8 cellular contexts compared by ENCODE assay signal in genomic region chr20:38875170-38875993, GRCh38. TPM values are rescaled to one million over a fixed set of nuclear protein-coding genes. Genes with fewer than 3 reads are reported as not detected.
DNase-seq lines count a peak whose midpoint lies in the region; ATAC-seq, FAIRE-seq and TF ChIP-seq lines count a peak whose summit lies in the region.

No MANE protein-coding gene starts in this region.

- H3K27ac ChIP-seq in BLaER1 treated with 17β-estradiol and CSF1 and Interleukin-3, amounts not matched to agents 10 nM and 100 nM: peak overlapping the region in 10 of 11 experiments; percentile 5 to 88 (median 78); a peak in 20 of 22 replicates
- peak overlapping the region in 2 of 4 donors; percentile 19 to 46 for H3K27ac ChIP-seq in gastroesophageal sphincter

- H3K9me3 ChIP-seq in BLaER1 treated with 17β-estradiol and CSF1 and Interleukin-3, amounts not matched to agents 10 nM and 100 nM (replicated peaks in 1 of 11): no peaks in the 10 kb centered on the region
- no peaks in the 10 kb centered on the region for H3K9me3 ChIP-seq in gastroesophageal sphincter

- H3K9me3 Mint-ChIP-seq in chondrocyte (ENCODE audit: low read depth): peaks cover 3% of the 10 kb centered on the region

- H4K20me1 ChIP-seq in BLaER1 treated with 17β-estradiol and CSF1 and Interleukin-3, amounts not matched to agents 10 nM and 100 nM: peaks cover 0 to 10% (median 6%) of the 10 kb centered on the region in 11 experiments; a peak in 7 of 22 replicates

- peak; percentile 60 for DNase-seq in activated CD4-positive, CD25-positive, alpha-beta regulatory T cell treated with anti-CD3 and anti-CD28 coated beads, Interleukin-2, amount 50 U/mL, for 72 hours
- peak in 5 of 6 experiments; percentile 16 to 50 (median 23) for DNase-seq in stimulated activated naive CD4-positive, alpha-beta T cell (lab: John Stamatoyannopoulos, UW)
- DNase-seq in chondrocyte (ENCODE audit: low spot score): no peak
- no peak for DNase-seq in urothelium cell line (ENCODE audit: low spot score)

- H3K4me1 ChIP-seq in BLaER1 treated with 17β-estradiol and CSF1 and Interleukin-3, amounts not matched to agents 10 nM and 100 nM: peaks cover 53 to 96% (median 87%) of the 10 kb centered on the region in 10 experiments
- H3K4me1 ChIP-seq in gastroesophageal sphincter: no peaks in the 10 kb centered on the region

- H3K4me2 ChIP-seq in BLaER1 treated with 17β-estradiol and CSF1 and Interleukin-3, amounts not matched to agents 10 nM and 100 nM: peak overlapping the region; percentile 81 to 98 (median 94)

- H3K27me3 ChIP-seq in BLaER1 treated with 17β-estradiol and CSF1 and Interleukin-3, amounts not matched to agents 10 nM and 100 nM: no peaks in the 10 kb centered on the region
- peaks cover 86% of the 10 kb centered on the region for H3K27me3 ChIP-seq in gastroesophageal sphincter

- no peak for TF ChIP-seq EP300 in gastroesophageal sphincter (IDR thresholded peaks at IDR 0.05)

- 26 to 45% methylated on average over 5 to 9 of the region's 11 CpGs for WGBS in gastroesophageal sphincter (ENCODE audit: low coverage in 1 of 2), 2 donors

- no peak for TF ChIP-seq CTCF in gastroesophageal sphincter (IDR thresholded peaks at IDR 0.05)
- no peak for TF ChIP-seq CTCF in chondrocyte (IDR thresholded peaks at IDR 0.05)

- ATAC-seq in GM19324 (IDR thresholded peaks at IDR 0.05; ENCODE audit: low FRiP score, unreplicated experiment) (peak; percentile 68), HG03342 (IDR thresholded peaks at IDR 0.05; ENCODE audit: unreplicated experiment) (peak; percentile 58), gastroesophageal sphincter (peak; percentile 67)

- FAIRE-seq in urothelium cell line (lab: Jason Lieb, UNC): no peak

- no peaks in the 10 kb centered on the region for H3K36me3 Mint-ChIP-seq in chondrocyte (ENCODE audit: low read depth)

- peak overlapping the region in 9 of 10 experiments; percentile 7 to 63 (median 49); a peak in 17 of 20 replicates for H3K4me3 ChIP-seq in BLaER1 treated with 17β-estradiol and CSF1 and Interleukin-3, amounts not matched to agents 10 nM and 100 nM
- H3K4me3 ChIP-seq in gastroesophageal sphincter: no peak overlapping the region

- TF ChIP-seq POLR2A in gastroesophageal sphincter (IDR thresholded peaks at IDR 0.05): no peak

- H3K4me1 Mint-ChIP-seq in chondrocyte (ENCODE audit: low read depth): no peaks in the 10 kb centered on the region

- H3K9ac ChIP-seq in BLaER1 treated with 17β-estradiol and CSF1 and Interleukin-3, amounts not matched to agents 10 nM and 100 nM: peak overlapping the region in 10 of 11 experiments; percentile 19 to 79 (median 66); a peak in 18 of 22 replicates

- H3K36me3 ChIP-seq in BLaER1 treated with 17β-estradiol and CSF1 and Interleukin-3, amounts not matched to agents 10 nM and 100 nM: no peaks in the 10 kb centered on the region
- H3K36me3 ChIP-seq in gastroesophageal sphincter: no peaks in the 10 kb centered on the region

- no peak overlapping the region for H3K27ac Mint-ChIP-seq in chondrocyte (ENCODE audit: unreplicated experiment)

- H3K4me3 Mint-ChIP-seq in chondrocyte (ENCODE audit: unreplicated experiment): no peak overlapping the region

- H3K27me3 Mint-ChIP-seq in chondrocyte (ENCODE audit: low read depth): peaks cover 60% of the 10 kb centered on the region

RNA-seq across cellular contexts. Expression of gene FAM83D, which starts 50.8 kb away (rescaled TPM):
- total RNA-seq in gastroesophageal sphincter: 100 to 1,000 TPM in 3 of 4 donors, 10 to 100 TPM in 1; 62.7 to 240 (median 158) TPM
- total RNA-seq in chondrocyte: 1.5 to 4.8 TPM (median 4.5 TPM) in 3 replicates

Comparison
In these comparisons a context has a peak if more than half of its experiments do, and no peak if none do; other contexts are left out.
1. H3K4me3 ChIP-seq: peak in BLaER1 treated with 17β-estradiol and CSF1 and Interleukin-3, amounts not matched to agents 10 nM and 100 nM (9 of 10); none in gastroesophageal sphincter (0 of 2).
2. DNase-seq: peak in activated CD4-positive, CD25-positive, alpha-beta regulatory T cell treated with anti-CD3 and anti-CD28 coated beads, Interleukin-2, amount 50 U/mL, for 72 hours (single experiment) and stimulated activated naive CD4-positive, alpha-beta T cell (5 of 6); none in chondrocyte (single experiment) and urothelium cell line (single experiment).
3. RNA of gene FAM83D, which starts 50.8 kb away (total RNA-seq): 62.7 to 240 TPM in gastroesophageal sphincter; 1.5 to 4.8 TPM in chondrocyte; every median in the first group is over 10 times any median in the second.
4. Peak in every context shown above with its lines, with median percentiles within 50 percentile points of each other: ATAC-seq.